ENCODE assay signal across 9 cellular contexts in genomic region chr12:113103756-113104450, GRCh38. TPM values are rescaled to one million over a fixed set of nuclear protein-coding genes. Genes with fewer than 3 reads are reported as not detected.
DNase-seq lines count a peak whose midpoint lies in the region; ATAC-seq and TF ChIP-seq lines count a peak whose summit lies in the region.
"Had no signal": no experiment of that assay in that cellular context is flagged by ENCODE, and none has a peak within 500 bp of the region (broad histone marks: within the 10 kb centered on the region; RNA-seq: fewer than 3 reads in every experiment).

No MANE protein-coding gene starts in this region.

- H3K9me3 ChIP-seq in HUES48 (ENCODE audit: control insufficient read depth, insufficient read depth, low read length) (no peaks in the 10 kb centered on the region), hepatocyte (ENCODE audit: low read depth) (no peaks in the 10 kb centered on the region)

- no peaks in the 10 kb centered on the region for H3K36me3 ChIP-seq in HUES48 (ENCODE audit: control insufficient read depth, insufficient read depth, low read length)
- no peaks in the 10 kb centered on the region for H3K36me3 ChIP-seq in hepatocyte (replicated peaks; ENCODE audit: insufficient read depth, low read depth)

- WGBS in hepatocyte (ENCODE audit: low lambda C conversion rate, missing lambda C conversion rate) = 10% methylated on average over 36 of the region's 43 CpGs

- ATAC-seq in activated CD8-positive, alpha-beta memory T cell treated with anti-CD3 and anti-CD28 coated beads, Interleukin-2, amount 10 ng/mL, durations not matched to agents 7 days and 5 days = peak; percentile 92
- ATAC-seq in HG02623 (IDR thresholded peaks at IDR 0.05; ENCODE audit: unreplicated experiment) = no peak

- no peaks in the 10 kb centered on the region for H3K9me3 Mint-ChIP-seq in activated CD8-positive, alpha-beta memory T cell treated with anti-CD3 and anti-CD28 coated beads, Interleukin-2, amount 10 ng/mL, durations not matched to agents 7 days and 5 days (ENCODE audit: low read depth)

- H3K4me1 Mint-ChIP-seq in activated CD8-positive, alpha-beta memory T cell treated with anti-CD3 and anti-CD28 coated beads, Interleukin-2, amount 10 ng/mL, durations not matched to agents 7 days and 5 days = peaks cover 20% of the 10 kb centered on the region

- peak overlapping the region; percentile 57 for H3K4me3 Mint-ChIP-seq in activated CD8-positive, alpha-beta memory T cell treated with anti-CD3 and anti-CD28 coated beads, Interleukin-2, amount 10 ng/mL, durations not matched to agents 7 days and 5 days

- no peak overlapping the region for H3K27ac ChIP-seq in HUES48 (ENCODE audit: low read depth, low read length)
- H3K27ac ChIP-seq in hepatocyte = no peak overlapping the region

- TF ChIP-seq POLR2A in erythroblast (IDR thresholded peaks at IDR 0.05; ENCODE audit: low read length) = no peak

- no peaks in the 10 kb centered on the region for H3K79me2 ChIP-seq in hepatocyte

- peaks cover 3% of the 10 kb centered on the region for H3K27me3 Mint-ChIP-seq in activated CD8-positive, alpha-beta memory T cell treated with anti-CD3 and anti-CD28 coated beads, Interleukin-2, amount 10 ng/mL, durations not matched to agents 7 days and 5 days

- peak overlapping the region; percentile 37 for H3K27ac Mint-ChIP-seq in activated CD8-positive, alpha-beta memory T cell treated with anti-CD3 and anti-CD28 coated beads, Interleukin-2, amount 10 ng/mL, durations not matched to agents 7 days and 5 days

- peak overlapping the region; percentile 80 for H3K4me2 ChIP-seq in hepatocyte

- H3K4me1 ChIP-seq in HUES48 (ENCODE audit: control insufficient read depth, insufficient read depth, low read length) (no peaks in the 10 kb centered on the region), hepatocyte (ENCODE audit: insufficient read depth) (peaks cover 4% of the 10 kb centered on the region)

- DNase-seq in activated CD8-positive, alpha-beta memory T cell treated with anti-CD3 and anti-CD28 coated beads, Interleukin-2, amount 10 ng/mL, durations not matched to agents 7 days and 5 days = peak; percentile 76
- DNase-seq in hepatocyte (ENCODE audit: low spot score) (peak; percentile 71), erythroblast (lab: John Stamatoyannopoulos, UW) (no peak), AG08395 (ENCODE audit: low spot score) (no peak), UCSD-AML1 (lab: John Stamatoyannopoulos, UW; ENCODE audit: unreplicated experiment) (no peak)
- peak; percentile 31 to 47 (median 34) for DNase-seq in stimulated activated CD4-positive, alpha-beta T cell treated with anti-CD3 and anti-CD28 coated beads, TNF-alpha, amount 100 ng/mL, for 4 hours (ENCODE audit: low read depth in 3 of 3)

- H4K20me1 ChIP-seq in hepatocyte (ENCODE audit: insufficient read depth, poor library complexity, severe bottlenecking) = no peaks in the 10 kb centered on the region

- CTCF ChIA-PET in activated CD8-positive, alpha-beta memory T cell treated with anti-CD3 and anti-CD28 coated beads, Interleukin-2, amount 10 ng/mL, durations not matched to agents 7 days and 5 days (lab: Charles Lee) = interaction anchor here (1.1 to 2.1 kb wide), 3 partner anchors 49 to 69 kb away, joined by 3 to 7 read pairs (median 4); no protein-coding TSS in a partner anchor

- peak overlapping the region; percentile 45 for H2AFZ ChIP-seq in hepatocyte

- no peak overlapping the region; the same call in 1 of the 2 replicates for H3K9ac ChIP-seq in HUES48 (ENCODE audit: low read depth, low read length)

- H3K36me3 Mint-ChIP-seq in activated CD8-positive, alpha-beta memory T cell treated with anti-CD3 and anti-CD28 coated beads, Interleukin-2, amount 10 ng/mL, durations not matched to agents 7 days and 5 days = no peaks in the 10 kb centered on the region

- no peaks in the 10 kb centered on the region for H3K9me2 ChIP-seq in hepatocyte (replicated peaks; ENCODE audit: insufficient read depth)

- H3K4me3 ChIP-seq in HUES48 (ENCODE audit: low read depth, low read length) (peak overlapping the region; percentile 63), hepatocyte (no peak overlapping the region)

- H3K27me3 ChIP-seq in HUES48 (ENCODE audit: control insufficient read depth, insufficient read depth, low read length) = no peaks in the 10 kb centered on the region
- H3K27me3 ChIP-seq in hepatocyte = peaks cover 16% of the 10 kb centered on the region

- TF ChIP-seq CTCF in hepatocyte (IDR thresholded peaks at IDR 0.05; ENCODE audit: poor library complexity) = no peak

RNA-seq across cellular contexts. Expression of gene RASAL1, which starts 31.7 kb away (rescaled TPM):
- total RNA-seq in activated CD8-positive, alpha-beta memory T cell treated with anti-CD3 and anti-CD28 coated beads, Interleukin-2, amount 10 ng/mL, durations not matched to agents 7 days and 5 days = not detected
- not detected in 2 replicates for total RNA-seq in hepatocyte
- 0.22 and 0.74 TPM in 2 replicates for polyA plus RNA-seq in hepatocyte
- total RNA-seq: fibroblast of lung had no signal
- polyA plus RNA-seq: fibroblast of lung had no signal

RNA-seq across cellular contexts. Expression of gene CFAP73, which starts 45.6 kb away (rescaled TPM):
- not detected for total RNA-seq in activated CD8-positive, alpha-beta memory T cell treated with anti-CD3 and anti-CD28 coated beads, Interleukin-2, amount 10 ng/mL, durations not matched to agents 7 days and 5 days
- total RNA-seq in hepatocyte = not detected in 2 replicates
- polyA plus RNA-seq in hepatocyte = not detected in 2 replicates
- total RNA-seq: fibroblast of lung had no signal
- polyA plus RNA-seq: fibroblast of lung had no signal

RNA-seq across cellular contexts. Expression of gene DTX1, which starts 47.4 kb away (rescaled TPM):
- under 1 TPM; 0.16 to 0.35 TPM for total RNA-seq in activated CD8-positive, alpha-beta memory T cell treated with anti-CD3 and anti-CD28 coated beads, Interleukin-2, amount 10 ng/mL, durations not matched to agents 7 days and 5 days
- total RNA-seq in hepatocyte = 0.47 and 1.0 TPM in 2 replicates
- polyA plus RNA-seq in hepatocyte = 0.89 and 2.3 TPM in 2 replicates
- total RNA-seq: fibroblast of lung had no signal
- polyA plus RNA-seq: fibroblast of lung had no signal

Comparison
In these comparisons a context has a peak if more than half of its experiments do, and no peak if none do; other contexts are left out.
1. DNase-seq: peak in activated CD8-positive, alpha-beta memory T cell treated with anti-CD3 and anti-CD28 coated beads, Interleukin-2, amount 10 ng/mL, durations not matched to agents 7 days and 5 days (single experiment), hepatocyte (single experiment) and stimulated activated CD4-positive, alpha-beta T cell treated with anti-CD3 and anti-CD28 coated beads, TNF-alpha, amount 100 ng/mL, for 4 hours (3 of 3); none in erythroblast (0 of 2), AG08395 (single experiment) and UCSD-AML1 (single experiment).